ENCODE assay signal across 17 cellular contexts in genomic region chr12:10174986-10175614, GRCh38. TPM values are rescaled to one million over a fixed set of nuclear protein-coding genes. Genes with fewer than 3 reads are reported as not detected.
"Had no signal": no experiment of that assay in that cellular context is flagged by ENCODE, and none has a peak within 500 bp of the region (broad histone marks: within the 10 kb centered on the region; RNA-seq: fewer than 3 reads in every experiment).

No MANE protein-coding gene starts in this region.

- H2AFZ ChIP-seq: neural progenitor cell had no signal

- H3K9me3 ChIP-seq: colonic mucosa, gastroesophageal sphincter, ovary, right atrium auricular region, sigmoid colon, thyroid gland, upper lobe of right lung had no signal

- H3K27me3 ChIP-seq: colonic mucosa, gastroesophageal sphincter, neural progenitor cell, ovary, right atrium auricular region, sigmoid colon, thyroid gland, upper lobe of right lung had no signal

- H3K9me3 Mint-ChIP-seq: natural killer cell treated with Interleukin-12 subunit alpha and Interleukin-12 subunit beta and Interleukin-15 and Interleukin-18, amount 100 ng/mL, for 72 hours; neural progenitor cell had no signal

- H3K4me3 Mint-ChIP-seq: natural killer cell treated with Interleukin-12 subunit alpha and Interleukin-12 subunit beta and Interleukin-15 and Interleukin-18, amount 100 ng/mL, for 72 hours; neural progenitor cell had no signal

- H3K4me1 ChIP-seq: colonic mucosa, gastroesophageal sphincter, neural progenitor cell, right atrium auricular region, sigmoid colon, thyroid gland, upper lobe of right lung had no signal

- H3K4me2 ChIP-seq: neural progenitor cell had no signal

- DNase-seq: dermis blood vessel endothelial cell; kidney glomerular epithelial cell; ovary; sigmoid colon; stimulated activated CD4-positive, alpha-beta T cell treated with anti-CD3 and anti-CD28 coated beads, Interleukin-12 subunit alpha, Interleukin-12 subunit beta, amount 100 ng/mL, for 4 hours; stimulated activated naive CD4-positive, alpha-beta T cell treated with Interleukin-2 at 50 U/mL for 16 hours; thyroid gland; upper lobe of right lung had no signal

- H3K4me3 ChIP-seq: colonic mucosa, gastroesophageal sphincter, neural progenitor cell, ovary, right atrium auricular region, sigmoid colon, skin epidermis, thyroid gland, upper lobe of right lung had no signal

- H3K36me3 Mint-ChIP-seq: natural killer cell treated with Interleukin-12 subunit alpha and Interleukin-12 subunit beta and Interleukin-15 and Interleukin-18, amount 100 ng/mL, for 72 hours; neural progenitor cell had no signal

- H3K36me3 ChIP-seq: colonic mucosa, gastroesophageal sphincter, neural progenitor cell, ovary, right atrium auricular region, sigmoid colon, thyroid gland, upper lobe of right lung had no signal

- H3K27ac ChIP-seq: colonic mucosa, gastroesophageal sphincter, neural progenitor cell, ovary, right atrium auricular region, sigmoid colon, thyroid gland, upper lobe of right lung had no signal

- ATAC-seq: gastroesophageal sphincter; natural killer cell treated with Interleukin-12 subunit alpha and Interleukin-12 subunit beta and Interleukin-15 and Interleukin-18, amount 100 ng/mL, for 72 hours had no signal

- H3K27ac Mint-ChIP-seq: natural killer cell treated with Interleukin-12 subunit alpha and Interleukin-12 subunit beta and Interleukin-15 and Interleukin-18, amount 100 ng/mL, for 72 hours; neural progenitor cell had no signal

RNA-seq across cellular contexts. Expression of gene OLR1, which starts 3.2 kb away (rescaled TPM):
- total RNA-seq: dermis blood vessel endothelial cell; lower leg skin; natural killer cell treated with Interleukin-12 subunit alpha and Interleukin-12 subunit beta and Interleukin-15 and Interleukin-18, amount 100 ng/mL, for 72 hours had no signal

RNA-seq across cellular contexts. Expression of gene TMEM52B, which starts 3.7 kb away (rescaled TPM):
- total RNA-seq: colonic mucosa; dermis blood vessel endothelial cell; esophagus mucosa; lower leg skin; natural killer cell treated with Interleukin-12 subunit alpha and Interleukin-12 subunit beta and Interleukin-15 and Interleukin-18, amount 100 ng/mL, for 72 hours; posterior vena cava; sigmoid colon; thyroid gland had no signal

RNA-seq across cellular contexts. Expression of gene CLEC7A, which starts 45.1 kb away (rescaled TPM):
- total RNA-seq: natural killer cell treated with Interleukin-12 subunit alpha and Interleukin-12 subunit beta and Interleukin-15 and Interleukin-18, amount 100 ng/mL, for 72 hours had no signal
